14 cellular contexts compared by ENCODE assay signal in the genomic region with DNA sequence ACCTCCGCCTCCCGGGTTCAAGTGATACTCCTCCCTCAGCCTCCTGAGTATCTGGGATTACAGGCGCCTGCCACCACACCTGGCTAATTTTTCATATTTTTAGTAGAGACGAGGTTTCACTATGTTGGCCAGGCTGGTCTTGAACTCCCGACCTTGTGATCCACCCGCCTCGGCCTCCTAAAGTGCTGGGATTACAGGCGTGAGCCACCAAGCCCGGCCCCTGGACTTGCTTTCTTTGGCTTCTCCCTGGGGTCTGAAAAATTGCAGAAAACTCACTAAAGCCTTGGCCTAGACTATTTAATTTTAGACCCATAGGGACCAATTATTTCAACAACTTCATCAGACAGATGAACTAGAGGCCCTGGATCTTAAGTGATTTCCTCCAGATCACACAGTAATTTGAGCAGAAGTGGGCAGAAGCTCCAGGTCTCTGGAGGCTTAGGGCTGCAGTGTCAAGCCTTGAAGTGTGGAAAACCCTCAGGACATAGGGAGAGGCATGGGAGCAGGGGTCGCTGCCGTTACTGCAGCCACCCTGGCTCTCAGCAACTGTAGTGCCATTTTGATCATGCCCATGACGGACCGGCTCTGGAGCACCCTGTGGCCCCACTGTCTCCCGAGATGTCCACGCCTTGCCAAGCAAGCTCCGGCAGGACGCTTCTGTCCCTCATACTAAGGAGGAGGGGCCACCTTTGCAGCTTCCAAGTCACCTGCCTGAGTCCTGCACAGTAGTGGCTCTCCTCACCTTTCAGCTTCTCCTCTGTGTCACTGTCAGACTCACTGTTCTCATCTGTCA.
DNase-seq lines count a peak whose midpoint lies in the region; ATAC-seq and TF ChIP-seq lines count a peak whose summit lies in the region.
"Had no signal": no experiment of that assay in that cellular context is flagged by ENCODE, and none has a peak within 500 bp of the region (broad histone marks: within the 10 kb centered on the region; RNA-seq: fewer than 3 reads in every experiment).

No MANE protein-coding gene starts in this region.

- H3K14ac ChIP-seq in trophoblast cell (ENCODE audit: low read length), result no peak overlapping the region

- peak overlapping the region; percentile 10 for H3K18ac ChIP-seq in trophoblast cell (ENCODE audit: low read length)

- peaks cover 4% of the 10 kb centered on the region for H3K36me3 Mint-ChIP-seq in MCF 10A (ENCODE audit: insufficient read depth, unreplicated experiment)
- H3K36me3 Mint-ChIP-seq: CD4-positive, CD25-positive, alpha-beta regulatory T cell had no signal

- H3K36me3 ChIP-seq in left ventricle myocardium inferior, result peaks cover 31% of the 10 kb centered on the region
- peaks cover 9 to 11% of the 10 kb centered on the region in 2 experiments for H3K36me3 ChIP-seq in trophoblast cell (ENCODE audit: control insufficient read depth in 1 of 2, insufficient read depth in 2 of 2, low read length in 2 of 2)
- no peaks in the 10 kb centered on the region for H3K36me3 ChIP-seq in aorta (ENCODE audit: control insufficient read depth in 1 of 2, insufficient read depth in 2 of 2, low read length in 1 of 2)

- WGBS in trophoblast cell (ENCODE audit: extremely low coverage, insufficient coverage, insufficient read length), result no CpG with 5 or more reads among the region's 17 CpGs
- 82 to 84% methylated on average over 17 of the region's 17 CpGs for WGBS in aorta, 2 donors

- H3K79me1 ChIP-seq in trophoblast cell (ENCODE audit: low read length), result no peaks in the 10 kb centered on the region

- H3K4me3 ChIP-seq in left ventricle myocardium inferior, result no peak overlapping the region
- no peak overlapping the region for H3K4me3 ChIP-seq in trophoblast cell (ENCODE audit: low read depth, low read length)
- no peak overlapping the region for H3K4me3 ChIP-seq in aorta (ENCODE audit: low read length in 2 of 2)
- no peak overlapping the region for H3K4me3 ChIP-seq in foreskin fibroblast (ENCODE audit: low read depth in 1 of 2, low read length in 2 of 2)

- no peak overlapping the region for H2BK5ac ChIP-seq in trophoblast cell (ENCODE audit: low read depth, low read length, poor library complexity)

- no peak overlapping the region for H3K27ac Mint-ChIP-seq in MCF 10A (ENCODE audit: low read depth, unreplicated experiment)

- POLR2A ChIA-PET in RWPE1 (lab: Yijun Ruan, JAX; ENCODE audit: low non-redundant PET) (no interaction called here), MCF 10A (lab: Yijun Ruan, JAX) (no interaction called here)

- no peak overlapping the region for H4K91ac ChIP-seq in trophoblast cell (ENCODE audit: low read depth, low read length)

- H3K4me1 ChIP-seq in left ventricle myocardium inferior (peaks cover 56% of the 10 kb centered on the region), trophoblast cell (ENCODE audit: control insufficient read depth in 1 of 2, insufficient read depth in 2 of 2, low read length in 2 of 2) (no peaks in the 10 kb centered on the region), aorta (ENCODE audit: control insufficient read depth in 1 of 2, insufficient read depth in 2 of 2, low read length in 2 of 2) (peaks cover 0 to 4% of the 10 kb centered on the region in 2 donors)
- H3K4me1 ChIP-seq: Caco-2 had no signal

- CTCF ChIA-PET in RWPE1 (lab: Yijun Ruan, JAX) (interaction anchor here (0.9 kb wide), 1 partner anchor 9 kb away, joined by 3 read pairs; no protein-coding TSS in a partner anchor), MCF 10A (lab: Yijun Ruan, JAX) (interaction anchor here (0.6 to 0.7 kb wide), 3 partner anchors 48 to 93 kb away, joined by 3 read pairs; no protein-coding TSS in a partner anchor)

- H3K9me3 ChIP-seq in left ventricle myocardium inferior (replicated peaks), result no peaks in the 10 kb centered on the region
- peaks cover 1% of the 10 kb centered on the region for H3K9me3 ChIP-seq in trophoblast cell (ENCODE audit: insufficient read depth, low read depth, low read length)
- H3K9me3 ChIP-seq in aorta (ENCODE audit: control insufficient read depth, low read length), result no peaks in the 10 kb centered on the region
- H3K9me3 ChIP-seq: Caco-2 had no signal

- H3K27me3 ChIP-seq in left ventricle myocardium inferior (ENCODE audit: low read depth), result no peaks in the 10 kb centered on the region
- no peaks in the 10 kb centered on the region for H3K27me3 ChIP-seq in trophoblast cell (ENCODE audit: insufficient read depth, low read length)
- H3K27me3 ChIP-seq in aorta (ENCODE audit: control insufficient read depth in 1 of 2, insufficient read depth in 2 of 2, low read length in 1 of 2), result no peaks in the 10 kb centered on the region

- no peak overlapping the region for H2AFZ ChIP-seq in trophoblast cell (ENCODE audit: insufficient read depth, low read length, poor library complexity)

- H2AK5ac ChIP-seq in trophoblast cell (ENCODE audit: low read length), result peak overlapping the region; percentile 52

- intact Hi-C loops in left ventricle myocardium inferior (cut with micrococcal nuclease) (no loop called here), aorta (cut with DNase I) (no loop called here), MCF 10A (cut with micrococcal nuclease) (no loop called here)

- no peaks in the 10 kb centered on the region for H3K27me3 Mint-ChIP-seq in MCF 10A (ENCODE audit: insufficient read depth, unreplicated experiment)

- no peak overlapping the region for H2BK120ac ChIP-seq in trophoblast cell (ENCODE audit: insufficient read depth, low read length, poor library complexity)

- no peaks in the 10 kb centered on the region for H3K9me3 Mint-ChIP-seq in MCF 10A (ENCODE audit: unreplicated experiment)
- H3K9me3 Mint-ChIP-seq: CD4-positive, CD25-positive, alpha-beta regulatory T cell; HFFc6 had no signal

- H3K23ac ChIP-seq in trophoblast cell (ENCODE audit: low read length), result no peak overlapping the region

- no peak overlapping the region for H3K4ac ChIP-seq in trophoblast cell (ENCODE audit: low read depth, low read length)

- H3K4me3 Mint-ChIP-seq in MCF 10A (ENCODE audit: unreplicated experiment), result no peak overlapping the region

- H2BK12ac ChIP-seq in trophoblast cell (ENCODE audit: low read length), result no peak overlapping the region

- H4K12ac ChIP-seq in trophoblast cell (ENCODE audit: low read depth, low read length), result no peak overlapping the region

- no peak for DNase-seq in RWPE1 (ENCODE audit: low spot score)
- no peak for DNase-seq in left ventricle myocardium inferior
- DNase-seq in trophoblast cell, result no peak
- no peak for DNase-seq in aorta
- DNase-seq in MCF 10A (ENCODE audit: unreplicated experiment), result no peak
- no peak for DNase-seq in superior temporal gyrus (ENCODE audit: extremely low spot score)
- no peak for DNase-seq in foreskin fibroblast
- DNase-seq: AML-193; Caco-2; CD4-positive, CD25-positive, alpha-beta regulatory T cell; NCI-H1436; NCI-H748 treated with DMSO at 0.1 percent for 48 hours; OCI-M1 had no signal

- peak; percentile 7 for ATAC-seq in aorta (ENCODE audit: low FRiP score)

- H3K27ac ChIP-seq in RWPE1, result peak overlapping the region; percentile 59
- H3K27ac ChIP-seq in left ventricle myocardium inferior (replicated peaks), result peak overlapping the region; percentile 86
- no peak overlapping the region for H3K27ac ChIP-seq in trophoblast cell (ENCODE audit: low read depth, low read length)
- H3K27ac ChIP-seq in aorta (ENCODE audit: low read depth in 1 of 2, low read length in 2 of 2), result no peak overlapping the region

- H3K79me2 ChIP-seq in trophoblast cell (ENCODE audit: control insufficient read depth, insufficient read depth, low read length, poor library complexity), result no peaks in the 10 kb centered on the region

- peaks cover 38% of the 10 kb centered on the region for H3K4me1 Mint-ChIP-seq in MCF 10A (ENCODE audit: insufficient read depth, unreplicated experiment)
- H3K4me1 Mint-ChIP-seq: CD4-positive, CD25-positive, alpha-beta regulatory T cell had no signal

- H3K4me2 ChIP-seq in trophoblast cell (ENCODE audit: low read length), result no peak overlapping the region

- no peak overlapping the region for H4K8ac ChIP-seq in trophoblast cell (ENCODE audit: low read depth, low read length)

- no TSS peak for BruUV-seq in MCF 10A (replicated peaks; lab: Mats Ljungman, UMichigan)

- H3K9ac ChIP-seq in trophoblast cell (ENCODE audit: low read length), result no peak overlapping the region

- TF ChIP-seq CTCF in RWPE1 (conservative IDR thresholded peaks at IDR 0.05; ENCODE audit: low read depth) (no peak), left ventricle myocardium inferior (IDR thresholded peaks at IDR 0.05; ENCODE audit: borderline replicate concordance) (no peak), MCF 10A (IDR thresholded peaks at IDR 0.05; ENCODE audit: unreplicated experiment) (no peak), foreskin fibroblast (IDR thresholded peaks at IDR 0.05; ENCODE audit: low read depth, low read length) (no peak)

Comparison
In these comparisons a context has a peak if more than half of its experiments do, and no peak if none do; other contexts are left out.
1. H3K27ac ChIP-seq: peak in RWPE1 (single experiment) and left ventricle myocardium inferior (single experiment); none in trophoblast cell (single experiment) and aorta (0 of 2).